ENCODE assay signal across 19 cellular contexts in genomic region chr6:129660346-129660676, GRCh38. TPM values are rescaled to one million over a fixed set of nuclear protein-coding genes. Genes with fewer than 3 reads are reported as not detected.
A peak's percentile ranks its signal among the peaks of the same experiment; 100 is the strongest.
DNase-seq lines count a peak whose midpoint lies in the region; ATAC-seq and TF ChIP-seq lines count a peak whose summit lies in the region.
"Had no signal": no experiment of that assay in that cellular context is flagged by ENCODE, and none has a peak within 500 bp of the region (broad histone marks: within the 10 kb centered on the region; RNA-seq: fewer than 3 reads in every experiment).

No MANE protein-coding gene starts in this region.

- H3K36me3 Mint-ChIP-seq in osteocyte (ENCODE audit: unreplicated experiment), result no peaks in the 10 kb centered on the region
- peaks cover 0 to 3% of the 10 kb centered on the region in 2 donors for H3K36me3 Mint-ChIP-seq in CD4-positive, alpha-beta memory T cell
- H3K36me3 Mint-ChIP-seq: CD8-positive, alpha-beta T cell had no signal

- TF ChIP-seq CTCF in heart left ventricle (IDR thresholded peaks at IDR 0.05), result no peak
- TF ChIP-seq CTCF in fibroblast of villous mesenchyme (IDR thresholded peaks at IDR 0.05; ENCODE audit: insufficient read depth, low read depth, low read length), result no peak
- TF ChIP-seq CTCF in osteocyte (IDR thresholded peaks at IDR 0.05), result no peak

- WGBS in heart left ventricle, 4 donors, result 24 to 54% (median 52%) methylated on average over 2 of the region's 2 CpGs
- 63% methylated on average over 2 of the region's 2 CpGs for WGBS in urinary bladder

- H3K36me3 ChIP-seq in heart left ventricle (no peaks in the 10 kb centered on the region), urinary bladder (ENCODE audit: insufficient read depth) (no peaks in the 10 kb centered on the region)
- no peaks in the 10 kb centered on the region for H3K36me3 ChIP-seq in CD4-positive, alpha-beta memory T cell (ENCODE audit: insufficient read depth, low read length)
- H3K36me3 ChIP-seq: gastroesophageal sphincter, Peyer's patch had no signal

- intact Hi-C loops in heart left ventricle (cut with DNase I), result loop anchor here in 1 of 10 donors (5.0 kb wide), 1 partner anchor 47 kb away; no protein-coding TSS in a partner anchor
- intact Hi-C loops in cardiac septum (cut with DNase I), result no loop called here
- intact Hi-C loops in CD4-positive, alpha-beta memory T cell (cut with micrococcal nuclease), result no loop called here

- H3K4me1 Mint-ChIP-seq in osteocyte (ENCODE audit: unreplicated experiment), result peaks cover 30% of the 10 kb centered on the region
- H3K4me1 Mint-ChIP-seq in CD4-positive, alpha-beta memory T cell, result peaks cover 0 to 18% (median 10%) of the 10 kb centered on the region in 4 donors

- H3K27ac Mint-ChIP-seq in osteocyte (ENCODE audit: unreplicated experiment), result peak overlapping the region; percentile 4
- H3K27ac Mint-ChIP-seq in CD4-positive, alpha-beta memory T cell, result no peak overlapping the region
- H3K27ac Mint-ChIP-seq: activated CD8-positive, alpha-beta T cell treated with anti-CD3 and anti-CD28 coated beads, Interleukin-2, amount 10 ng/mL, durations not matched to agents 7 days and 5 days; activated T-helper 1 cell treated with anti-CD3 and anti-CD28 coated beads, Interleukin-12 subunit alpha, Interleukin-12 subunit beta, Interleukin-2, Interleukin-4 antibody, amounts not matched to agents 30 ng/mL and 10 ng/mL and 1 ng/mL, durations not matched to agents 14 hours and 24 hours and 36 hours; CD8-positive, alpha-beta T cell; endodermal cell; memory B cell had no signal

- DNase-seq in heart left ventricle, result no peak
- no peak for DNase-seq in cardiac septum (ENCODE audit: low spot score)
- no peak for DNase-seq in fibroblast of villous mesenchyme (ENCODE audit: low read depth)
- no peak for DNase-seq in osteocyte (ENCODE audit: extremely low spot score, unreplicated experiment)
- DNase-seq in CD4-positive, alpha-beta memory T cell, result no peak
- no peak for DNase-seq in AG08396 (ENCODE audit: low spot score)
- DNase-seq: activated CD8-positive, alpha-beta T cell treated with anti-CD3 and anti-CD28 coated beads, Interleukin-2, amount 10 ng/mL, durations not matched to agents 7 days and 5 days; CD8-positive, alpha-beta T cell; cerebellar nuclear complex; endodermal cell; KG1; NCI-H1092 treated with DMSO at 0.1 percent for 48 hours; stimulated activated CD4-positive, alpha-beta T cell treated with anti-CD3 and anti-CD28 coated beads, Interleukin-4, amount 100 ng/mL, for 4 hours had no signal

- no peaks in the 10 kb centered on the region for H3K9me3 ChIP-seq in heart left ventricle
- no peaks in the 10 kb centered on the region for H3K9me3 ChIP-seq in CD4-positive, alpha-beta memory T cell (ENCODE audit: control insufficient read depth in 1 of 2, low read length in 2 of 2)
- H3K9me3 ChIP-seq: gastroesophageal sphincter, Peyer's patch had no signal

- H3K27ac ChIP-seq in heart left ventricle, result peak overlapping the region in 11 of 12 donors; percentile 50 to 83 (median 72)
- peak overlapping the region; percentile 45 for H3K27ac ChIP-seq in urinary bladder (ENCODE audit: low read depth)
- H3K27ac ChIP-seq in CD4-positive, alpha-beta memory T cell (ENCODE audit: low read depth, low read length), result no peak overlapping the region

- H3K9me3 Mint-ChIP-seq in osteocyte (ENCODE audit: unreplicated experiment), result no peaks in the 10 kb centered on the region
- no peaks in the 10 kb centered on the region for H3K9me3 Mint-ChIP-seq in CD4-positive, alpha-beta memory T cell
- H3K9me3 Mint-ChIP-seq: activated T-helper 1 cell treated with anti-CD3 and anti-CD28 coated beads, Interleukin-12 subunit alpha, Interleukin-12 subunit beta, Interleukin-2, Interleukin-4 antibody, amounts not matched to agents 30 ng/mL and 10 ng/mL and 1 ng/mL, durations not matched to agents 14 hours and 24 hours and 36 hours; CD8-positive, alpha-beta T cell; memory B cell had no signal

- POLR2A ChIA-PET in CD4-positive, alpha-beta memory T cell (lab: Charles Lee; ENCODE audit: partially characterized antibody), result no interaction called here

- CTCF ChIA-PET in CD4-positive, alpha-beta memory T cell (lab: Charles Lee; ENCODE audit: partially characterized antibody), result interaction anchor here (0.9 to 1.6 kb wide), 2 partner anchors 10 to 69 kb away, joined by 3 to 7 read pairs; no protein-coding TSS in a partner anchor

- H3K27me3 Mint-ChIP-seq in osteocyte (ENCODE audit: unreplicated experiment), result no peaks in the 10 kb centered on the region
- H3K27me3 Mint-ChIP-seq in CD4-positive, alpha-beta memory T cell, result no peaks in the 10 kb centered on the region
- H3K27me3 Mint-ChIP-seq: memory B cell had no signal

- no peak for TF ChIP-seq POLR2A in heart left ventricle (IDR thresholded peaks at IDR 0.05)

- no peaks in the 10 kb centered on the region for H3K27me3 ChIP-seq in heart left ventricle
- no peaks in the 10 kb centered on the region for H3K27me3 ChIP-seq in CD4-positive, alpha-beta memory T cell (ENCODE audit: insufficient read depth, low read length)
- H3K27me3 ChIP-seq: gastroesophageal sphincter, Peyer's patch had no signal

- H3K4me3 Mint-ChIP-seq in osteocyte (ENCODE audit: unreplicated experiment), result no peak overlapping the region
- no peak overlapping the region for H3K4me3 Mint-ChIP-seq in CD4-positive, alpha-beta memory T cell
- H3K4me3 Mint-ChIP-seq: activated CD8-positive, alpha-beta T cell treated with anti-CD3 and anti-CD28 coated beads, Interleukin-2, amount 10 ng/mL, durations not matched to agents 7 days and 5 days; activated T-helper 1 cell treated with anti-CD3 and anti-CD28 coated beads, Interleukin-12 subunit alpha, Interleukin-12 subunit beta, Interleukin-2, Interleukin-4 antibody, amounts not matched to agents 30 ng/mL and 10 ng/mL and 1 ng/mL, durations not matched to agents 14 hours and 24 hours and 36 hours; CD8-positive, alpha-beta T cell; endodermal cell; memory B cell had no signal

- peak overlapping the region; percentile 1 to 58 (median 49) for H3K4me3 ChIP-seq in heart left ventricle
- H3K4me3 ChIP-seq in fibroblast of villous mesenchyme (ENCODE audit: low read depth, low read length), result peak overlapping the region; percentile 46
- peak overlapping the region; percentile 40 for H3K4me3 ChIP-seq in urinary bladder (ENCODE audit: low read depth, low read length)
- H3K4me3 ChIP-seq in CD4-positive, alpha-beta memory T cell (ENCODE audit: low read length in 2 of 2), result no peak overlapping the region

- H3K4me1 ChIP-seq in heart left ventricle (peaks cover 0 to 41% (median 6%) of the 10 kb centered on the region in 12 donors), urinary bladder (ENCODE audit: insufficient read depth) (no peaks in the 10 kb centered on the region)
- no peaks in the 10 kb centered on the region for H3K4me1 ChIP-seq in CD4-positive, alpha-beta memory T cell (ENCODE audit: insufficient read depth, low read length)

- ATAC-seq in heart left ventricle (peak in 2 of 4 donors; percentile 8 to 10), HG03025 (IDR thresholded peaks at IDR 0.05; ENCODE audit: low FRiP score, unreplicated experiment) (no peak)
- ATAC-seq: activated CD8-positive, alpha-beta T cell treated with anti-CD3 and anti-CD28 coated beads, Interleukin-2, amount 10 ng/mL, durations not matched to agents 7 days and 5 days; CD8-positive, alpha-beta T cell; gastroesophageal sphincter had no signal

RNA-seq across cellular contexts. Expression of gene ARHGAP18, which starts 49.7 kb away (rescaled TPM):
- total RNA-seq in heart left ventricle (10 to 100 TPM in 2 of 9 donors, 1 to 10 TPM in 7; 2.8 to 26.4 (median 4.1) TPM), cardiac septum (3.5 TPM), fibroblast of villous mesenchyme (30.9 and 47.1 TPM in 2 replicates), osteocyte (12.8 and 13.3 TPM in 2 replicates), urinary bladder (39.5 TPM)
- polyA plus RNA-seq in heart left ventricle (1 to 10 TPM; 1.6 to 2.8 TPM), urinary bladder (4.9 TPM)
- total RNA-seq in CD4-positive, alpha-beta memory T cell, result 1 to 10 TPM; 4.3 to 4.6 TPM
- 1 to 10 TPM; 2.3 to 3.6 TPM for polyA plus RNA-seq in CD4-positive, alpha-beta memory T cell

Comparison
In these comparisons a context has a peak if more than half of its experiments do, and no peak if none do; other contexts are left out.
1. H3K4me3 ChIP-seq: peak in heart left ventricle (12 of 12), fibroblast of villous mesenchyme (single experiment) and urinary bladder (single experiment); none in CD4-positive, alpha-beta memory T cell (0 of 2).